In genomic region chr7:66182920-66183319, GRCh38 we compare ENCODE assay signal across 19 cellular contexts. TPM values are rescaled to one million over a fixed set of nuclear protein-coding genes. Genes with fewer than 3 reads are reported as not detected.
DNase-seq lines count a peak whose midpoint lies in the region; ATAC-seq and TF ChIP-seq lines count a peak whose summit lies in the region.
"Had no signal": no experiment of that assay in that cellular context is flagged by ENCODE, and none has a peak within 500 bp of the region (broad histone marks: within the 10 kb centered on the region; RNA-seq: fewer than 3 reads in every experiment).

No MANE protein-coding gene starts in this region.

- no peak for ATAC-seq in HG03342 (IDR thresholded peaks at IDR 0.05; ENCODE audit: unreplicated experiment)
- no peak for ATAC-seq in activated T-cell treated with anti-CD3 and anti-CD28 coated beads, Interleukin-2, amount 50 U/mL, for 4 hours
- ATAC-seq in activated naive CD4-positive, alpha-beta T cell treated with anti-CD3 and anti-CD28 coated beads, Interleukin-2, amount 50 U/mL, for 72 hours: no peak
- ATAC-seq: Right ventricle myocardium inferior had no signal

- no peaks in the 10 kb centered on the region for H3K79me2 ChIP-seq in osteoblast (ENCODE audit: insufficient read depth, low read length)

- H3K27me3 ChIP-seq in osteoblast (ENCODE audit: insufficient read depth, low read length): no peaks in the 10 kb centered on the region
- H3K27me3 ChIP-seq: BE2C, SJSA1 had no signal

- peak; percentile 48 for DNase-seq in SKM-1 (lab: John Stamatoyannopoulos, UW; ENCODE audit: unreplicated experiment)
- DNase-seq in iris pigment epithelial cell (ENCODE audit: low read depth): peak; percentile 45
- no peak for DNase-seq in osteoblast (ENCODE audit: insufficient read length, low spot score, missing footprints)
- DNase-seq in activated T-cell treated with anti-CD3 and anti-CD28 coated beads, Interleukin-2, amount 50 U/mL, for 4 hours: no peak
- no peak for DNase-seq in activated naive CD4-positive, alpha-beta T cell treated with anti-CD3 and anti-CD28 coated beads, Interleukin-2, amount 50 U/mL, for 72 hours (ENCODE audit: low spot score in 2 of 2)
- DNase-seq: BE2C, DMS53, GF-D8, NCI-H1694, NCI-H2081 treated with DMSO at 0.1 percent for 48 hours, NCI-H2171 treated with DMSO at 0.1 percent for 48 hours, NCI-H446, NCI-H526 had no signal

- no peaks in the 10 kb centered on the region for H3K36me3 Mint-ChIP-seq in activated T-cell treated with anti-CD3 and anti-CD28 coated beads, Interleukin-2, amount 50 U/mL, for 4 hours (ENCODE audit: insufficient read depth)
- peaks cover 0 to 4% of the 10 kb centered on the region in 2 donors for H3K36me3 Mint-ChIP-seq in activated naive CD4-positive, alpha-beta T cell treated with anti-CD3 and anti-CD28 coated beads, Interleukin-2, amount 50 U/mL, for 72 hours
- H3K36me3 Mint-ChIP-seq: IgD-negative memory B cell had no signal

- no peak for TF ChIP-seq CTCF in HEK293 (tag by site-specific recombination; IDR thresholded peaks at IDR 0.05)
- TF ChIP-seq CTCF in osteoblast (IDR thresholded peaks at IDR 0.05; ENCODE audit: extremely low read depth, low read depth, low read length): no peak

- H3K4me1 Mint-ChIP-seq in activated T-cell treated with anti-CD3 and anti-CD28 coated beads, Interleukin-2, amount 50 U/mL, for 4 hours (ENCODE audit: low read depth): no peaks in the 10 kb centered on the region

- H3K4me3 Mint-ChIP-seq in activated T-cell treated with anti-CD3 and anti-CD28 coated beads, Interleukin-2, amount 50 U/mL, for 4 hours: no peak overlapping the region
- H3K4me3 Mint-ChIP-seq: IgD-negative memory B cell had no signal

- H3K4me3 ChIP-seq in HEK293 (ENCODE audit: low read depth, low read length) (no peak overlapping the region), osteoblast (ENCODE audit: insufficient read depth, low read length) (no peak overlapping the region)
- H3K4me3 ChIP-seq: A549, SJSA1 had no signal

- H3K9me3 ChIP-seq in HEK293 (ENCODE audit: control insufficient read depth, insufficient read depth, low read depth, low read length) (no peaks in the 10 kb centered on the region), osteoblast (ENCODE audit: low read depth, low read length) (no peaks in the 10 kb centered on the region)
- H3K9me3 ChIP-seq: BE2C had no signal

- H3K27ac Mint-ChIP-seq in activated naive CD4-positive, alpha-beta T cell treated with anti-CD3 and anti-CD28 coated beads, Interleukin-2, amount 50 U/mL, for 72 hours: no peak overlapping the region
- H3K27ac Mint-ChIP-seq: IgD-negative memory B cell had no signal

- no peaks in the 10 kb centered on the region for H4K20me1 ChIP-seq in osteoblast (ENCODE audit: insufficient read depth, low read length)

- no peak overlapping the region for H2AFZ ChIP-seq in osteoblast (ENCODE audit: low read length)

- peaks cover 3% of the 10 kb centered on the region for H3K27me3 Mint-ChIP-seq in activated T-cell treated with anti-CD3 and anti-CD28 coated beads, Interleukin-2, amount 50 U/mL, for 4 hours (ENCODE audit: low read depth)
- H3K27me3 Mint-ChIP-seq: IgD-negative memory B cell had no signal

- no peak overlapping the region for H3K27ac ChIP-seq in HEK293 (ENCODE audit: extremely low read depth, low read depth, low read length)
- peak overlapping the region; percentile 63 for H3K27ac ChIP-seq in osteoblast (ENCODE audit: low read depth, low read length)
- H3K27ac ChIP-seq: A549, SJSA1 had no signal

- POLR2A ChIA-PET in HEK293 (lab: Yijun Ruan, JAX): interaction anchor here (4.2 kb wide), 1 partner anchor 23 kb away, joined by 15 read pairs; the partner anchor contains the start of gene TPST1

- H3K4me1 ChIP-seq in HEK293 (ENCODE audit: control insufficient read depth, insufficient read depth, low read length) (no peaks in the 10 kb centered on the region), osteoblast (ENCODE audit: insufficient read depth, low read length) (peaks cover 12% of the 10 kb centered on the region)
- H3K4me1 ChIP-seq: A549, BE2C, SJSA1 had no signal

- CTCF ChIA-PET in HEK293 (lab: Yijun Ruan, JAX): interaction anchor here (0.6 kb wide), 2 partner anchors 31 to 326 kb away, joined by 3 read pairs; no protein-coding TSS in a partner anchor

- no peaks in the 10 kb centered on the region for H3K36me3 ChIP-seq in HEK293 (ENCODE audit: control insufficient read depth in 2 of 2, insufficient read depth in 1 of 2, low read length in 2 of 2)
- no peaks in the 10 kb centered on the region for H3K36me3 ChIP-seq in osteoblast (ENCODE audit: insufficient read depth, low read length)
- H3K36me3 ChIP-seq: BE2C, SJSA1 had no signal

- no peak overlapping the region for H3K4me2 ChIP-seq in osteoblast (ENCODE audit: insufficient read depth, low read length)
- H3K4me2 ChIP-seq: A549 had no signal

- no peaks in the 10 kb centered on the region for H3K9me3 Mint-ChIP-seq in activated T-cell treated with anti-CD3 and anti-CD28 coated beads, Interleukin-2, amount 50 U/mL, for 4 hours
- H3K9me3 Mint-ChIP-seq in activated naive CD4-positive, alpha-beta T cell treated with anti-CD3 and anti-CD28 coated beads, Interleukin-2, amount 50 U/mL, for 72 hours: peaks cover 0 to 4% of the 10 kb centered on the region in 2 donors

TF ChIP-seq in HEK293, 187 proteins besides CTCF, POLR2A, EP300 and RAD21:
- no peak for TF ChIP-seq ZNF510 (tag by site-specific recombination; IDR thresholded peaks at IDR 0.05; ENCODE audit: insufficient replicate concordance)
- 0 out of 2 replicates have a peak, but pooled peaks have one; percentile 24 for TF ChIP-seq OSR2 (tag by site-specific recombination; IDR thresholded peaks at IDR 0.05)

RNA-seq across cellular contexts. Expression of gene TPST1, which starts 22.2 kb away (rescaled TPM):
- 137 and 174 TPM in 2 replicates for total RNA-seq in osteoblast
- total RNA-seq in activated T-cell treated with anti-CD3 and anti-CD28 coated beads, Interleukin-2, amount 50 U/mL, for 4 hours: 1 to 10 TPM; 1.1 to 2.0 (median 1.4) TPM
- total RNA-seq in activated naive CD4-positive, alpha-beta T cell treated with anti-CD3 and anti-CD28 coated beads, Interleukin-2, amount 50 U/mL, for 72 hours: 1 to 10 TPM; 1.6 to 4.4 TPM

Comparison
In these comparisons a context has a peak if more than half of its experiments do, and no peak if none do; other contexts are left out.
1. DNase-seq: peak in SKM-1 (single experiment) and iris pigment epithelial cell (single experiment); none in osteoblast (single experiment), activated T-cell treated with anti-CD3 and anti-CD28 coated beads, Interleukin-2, amount 50 U/mL, for 4 hours (single experiment) and activated naive CD4-positive, alpha-beta T cell treated with anti-CD3 and anti-CD28 coated beads, Interleukin-2, amount 50 U/mL, for 72 hours (0 of 2).
2. RNA of gene TPST1, which starts 22.2 kb away (total RNA-seq): 137 to 174 TPM in osteoblast; 1.6 to 4.4 TPM in activated naive CD4-positive, alpha-beta T cell treated with anti-CD3 and anti-CD28 coated beads, Interleukin-2, amount 50 U/mL, for 72 hours and 1.1 to 2.0 TPM in activated T-cell treated with anti-CD3 and anti-CD28 coated beads, Interleukin-2, amount 50 U/mL, for 4 hours; every median in the first group is over 10 times any median in the second.